16 cellular contexts compared by ENCODE assay signal in genomic region chr9:131943397-131943796, GRCh38.
DNase-seq lines count a peak whose midpoint lies in the region; ATAC-seq and TF ChIP-seq lines count a peak whose summit lies in the region.
"Had no signal": no experiment of that assay in that cellular context is flagged by ENCODE, and none has a peak within 500 bp of the region (broad histone marks: within the 10 kb centered on the region; RNA-seq: fewer than 3 reads in every experiment).

No MANE protein-coding gene starts in this region.

- ATAC-seq in esophagus mucosa (peak; percentile 84), omental fat pad (ENCODE audit: low FRiP score) (no peak), GM19397 (IDR thresholded peaks at IDR 0.05; ENCODE audit: unreplicated experiment) (no peak), HG03571 (IDR thresholded peaks at IDR 0.05; ENCODE audit: unreplicated experiment) (no peak)
- ATAC-seq: activated T-cell treated with anti-CD3 and anti-CD28 coated beads, Interleukin-2, amount 50 U/mL, for 4 hours; gastrocnemius medialis; Panc1; SK-N-SH treated with all-trans-retinoic acid at 6 μM for 48 hours had no signal

- H3K4me3 ChIP-seq in LNCaP clone FGC (ENCODE audit: low read depth, low read length): no peak overlapping the region
- H3K4me3 ChIP-seq: gastrocnemius medialis had no signal

- CTCF ChIA-PET in GM10248 (lab: Yijun Ruan, JAX): interaction anchor here (0.6 to 1.2 kb wide), 2 partner anchors 9 to 11 kb away, joined by 3 read pairs; no protein-coding TSS in a partner anchor

- no peak for TF ChIP-seq CTCF in LNCaP clone FGC (IDR thresholded peaks at IDR 0.05; ENCODE audit: control insufficient read depth, extremely low read depth, insufficient read depth)
- TF ChIP-seq CTCF in omental fat pad (IDR thresholded peaks at IDR 0.05): no peak
- no peak for TF ChIP-seq CTCF in GM10248 (IDR thresholded peaks at IDR 0.05; ENCODE audit: control extremely low read depth, extremely low read depth, low read depth, missing control alignments)

- POLR2A ChIA-PET in GM10248 (lab: Yijun Ruan, JAX): no interaction called here

- DNase-seq in COLO668 (lab: John Stamatoyannopoulos, UW; ENCODE audit: unreplicated experiment) (peak; percentile 8), LNCaP clone FGC (ENCODE audit: low read depth) (peak; percentile 79), NCI-H774 (lab: John Stamatoyannopoulos, UW) (peak; percentile 72), omental fat pad (ENCODE audit: low spot score) (no peak), GM10248 (ENCODE audit: extremely low spot score) (no peak)
- DNase-seq: activated CD4-positive, alpha-beta memory T cell treated with anti-CD3 and anti-CD28 coated beads for 36 hours; activated T-cell treated with anti-CD3 and anti-CD28 coated beads, Interleukin-2, amount 50 U/mL, for 4 hours; DMS153; gastrocnemius medialis; Kasumi-1; stimulated activated naive CD4-positive, alpha-beta T cell treated with Interleukin-2 at 50 U/mL for 16 hours had no signal

Comparison
In these comparisons a context has a peak if more than half of its experiments do, and no peak if none do; other contexts are left out.
1. DNase-seq: peak in COLO668 (single experiment), LNCaP clone FGC (single experiment) and NCI-H774 (single experiment); none in omental fat pad (single experiment) and GM10248 (single experiment).